In genomic region chr19:37114001-37114400, GRCh38 we compare ENCODE assay signal across 16 cellular contexts. TPM values are rescaled to one million over a fixed set of nuclear protein-coding genes. Genes with fewer than 3 reads are reported as not detected.
DNase-seq lines count a peak whose midpoint lies in the region; ATAC-seq and TF ChIP-seq lines count a peak whose summit lies in the region.
"Had no signal": no experiment of that assay in that cellular context is flagged by ENCODE, and none has a peak within 500 bp of the region (broad histone marks: within the 10 kb centered on the region; RNA-seq: fewer than 3 reads in every experiment).

No MANE protein-coding gene starts in this region.

- ATAC-seq in naive thymus-derived CD4-positive, alpha-beta T cell: no peak
- ATAC-seq: heart left ventricle, left lung had no signal

- H2AFZ ChIP-seq in KMS-11 (ENCODE audit: low read depth): no peak overlapping the region

- TF ChIP-seq CTCF in DOHH2 (IDR thresholded peaks at IDR 0.05; ENCODE audit: low read depth, low read length, poor library complexity, severe bottlenecking): peak; percentile 71
- peak; percentile 58 for TF ChIP-seq CTCF in KMS-11 (conservative IDR thresholded peaks at IDR 0.05; ENCODE audit: low read depth, low read length)
- TF ChIP-seq CTCF in brain microvascular endothelial cell (IDR thresholded peaks at IDR 0.05; ENCODE audit: low read depth, low read length, missing control alignments): peak; percentile 34

- no peaks in the 10 kb centered on the region for H3K9me3 ChIP-seq in DOHH2 (ENCODE audit: control insufficient read depth, insufficient read depth, low read length)
- H3K9me3 ChIP-seq in naive thymus-derived CD4-positive, alpha-beta T cell (ENCODE audit: control insufficient read depth in 2 of 3, low read length in 3 of 3): peaks cover 0 to 65% (median 33%) of the 10 kb centered on the region in 3 experiments

- H3K27me3 Mint-ChIP-seq in naive thymus-derived CD4-positive, alpha-beta T cell: no peaks in the 10 kb centered on the region

- H3K27me3 ChIP-seq in DOHH2 (ENCODE audit: control insufficient read depth, low read length) (no peaks in the 10 kb centered on the region), KMS-11 (ENCODE audit: insufficient read depth, low read depth) (no peaks in the 10 kb centered on the region), brain microvascular endothelial cell (replicated peaks) (no peaks in the 10 kb centered on the region)
- H3K27me3 ChIP-seq in naive thymus-derived CD4-positive, alpha-beta T cell (ENCODE audit: control insufficient read depth in 2 of 2, insufficient read depth in 2 of 2, low read length in 2 of 2): no peaks in the 10 kb centered on the region
- H3K27me3 ChIP-seq: heart left ventricle, left lung, sigmoid colon had no signal

- no peak overlapping the region for H3K4me2 ChIP-seq in DOHH2 (ENCODE audit: low read length)
- H3K4me2 ChIP-seq in KMS-11: no peak overlapping the region

- H3K9me2 ChIP-seq in DOHH2 (replicated peaks; ENCODE audit: control insufficient read depth, low read length): no peaks in the 10 kb centered on the region

- peak overlapping the region in 1 of 10 donors; percentile 21 for H3K4me3 Mint-ChIP-seq in naive thymus-derived CD4-positive, alpha-beta T cell
- H3K4me3 Mint-ChIP-seq: nephron progenitor cell; T-helper 2 cell treated with Interferon-gamma antibody and Interleukin-4, amounts not matched to agents 5 μg/mL and 100 μg/mL, for 36 hours had no signal

- H3K27ac ChIP-seq in DOHH2 (ENCODE audit: low read depth, low read length): no peak overlapping the region
- H3K27ac ChIP-seq in KMS-11: no peak overlapping the region
- no peak overlapping the region for H3K27ac ChIP-seq in brain microvascular endothelial cell
- H3K27ac ChIP-seq in naive thymus-derived CD4-positive, alpha-beta T cell (ENCODE audit: low read depth, low read length): no peak overlapping the region
- H3K27ac ChIP-seq: heart left ventricle, left lung, sigmoid colon had no signal

- H3K4me1 ChIP-seq in DOHH2 (ENCODE audit: control insufficient read depth, low read length) (no peaks in the 10 kb centered on the region), KMS-11 (ENCODE audit: low read depth, poor library complexity, severe bottlenecking) (no peaks in the 10 kb centered on the region)
- H3K4me1 ChIP-seq in naive thymus-derived CD4-positive, alpha-beta T cell (ENCODE audit: control insufficient read depth in 2 of 2, insufficient read depth in 2 of 2, low read length in 2 of 2): no peaks in the 10 kb centered on the region
- H3K4me1 ChIP-seq: heart left ventricle, left lung, sigmoid colon had no signal

- H3K4me1 Mint-ChIP-seq in naive thymus-derived CD4-positive, alpha-beta T cell: peaks cover 0 to 4% (median 0%) of the 10 kb centered on the region in 7 donors
- H3K4me1 Mint-ChIP-seq: nephron progenitor cell had no signal

- in situ Hi-C loops in brain microvascular endothelial cell (cut with HindIII; ENCODE audit: low pct_ligation_motif_present, low sequenced_read_pairs): no loop called here

- H3F3A ChIP-seq in DOHH2 (ENCODE audit: control insufficient read depth, insufficient read depth): no peaks in the 10 kb centered on the region

- POLR2A ChIA-PET in naive thymus-derived CD4-positive, alpha-beta T cell (lab: Charles Lee): no interaction called here

- intact Hi-C loops in naive thymus-derived CD4-positive, alpha-beta T cell (cut with micrococcal nuclease): no loop called here

- peaks cover 9 to 95% (median 80%) of the 10 kb centered on the region in 11 donors for H3K9me3 Mint-ChIP-seq in naive thymus-derived CD4-positive, alpha-beta T cell

- CTCF ChIA-PET in naive thymus-derived CD4-positive, alpha-beta T cell (lab: Charles Lee): no interaction called here

- no peak overlapping the region for H3K27ac Mint-ChIP-seq in naive thymus-derived CD4-positive, alpha-beta T cell
- H3K27ac Mint-ChIP-seq: nephron progenitor cell; T-helper 2 cell treated with Interferon-gamma antibody and Interleukin-4, amounts not matched to agents 5 μg/mL and 100 μg/mL, for 36 hours had no signal

- no peak overlapping the region for H3K4me3 ChIP-seq in DOHH2 (ENCODE audit: low read length)
- H3K4me3 ChIP-seq in KMS-11 (IDR thresholded peaks at IDR 0.05; ENCODE audit: insufficient read depth, low read depth, low read length): no peak overlapping the region
- H3K4me3 ChIP-seq in brain microvascular endothelial cell (ENCODE audit: low read depth, low read length): no peak overlapping the region
- H3K4me3 ChIP-seq in naive thymus-derived CD4-positive, alpha-beta T cell (ENCODE audit: low read length): peak overlapping the region; percentile 0
- H3K4me3 ChIP-seq: heart left ventricle, left lung, sigmoid colon had no signal

- no peak overlapping the region for H3K9ac ChIP-seq in KMS-11

- no peaks in the 10 kb centered on the region for H3K79me2 ChIP-seq in DOHH2 (ENCODE audit: control insufficient read depth, low read length)
- H3K79me2 ChIP-seq in KMS-11 (ENCODE audit: insufficient read depth, low read depth): no peaks in the 10 kb centered on the region

- H3K36me3 ChIP-seq in DOHH2 (ENCODE audit: control insufficient read depth, low read length): no peaks in the 10 kb centered on the region
- no peaks in the 10 kb centered on the region for H3K36me3 ChIP-seq in KMS-11 (ENCODE audit: insufficient read depth)
- peaks cover 2% of the 10 kb centered on the region for H3K36me3 ChIP-seq in brain microvascular endothelial cell (replicated peaks)
- peaks cover 0 to 62% (median 24%) of the 10 kb centered on the region in 3 experiments for H3K36me3 ChIP-seq in naive thymus-derived CD4-positive, alpha-beta T cell (ENCODE audit: control insufficient read depth in 2 of 3, insufficient read depth in 3 of 3, low read length in 3 of 3)

- H4K20me1 ChIP-seq in DOHH2 (ENCODE audit: control insufficient read depth, insufficient read depth, low read depth, low read length) (no peaks in the 10 kb centered on the region), KMS-11 (ENCODE audit: insufficient read depth) (no peaks in the 10 kb centered on the region)

- no peak for DNase-seq in brain microvascular endothelial cell
- no peak for DNase-seq in naive thymus-derived CD4-positive, alpha-beta T cell
- no peak for DNase-seq in stimulated activated naive CD4-positive, alpha-beta T cell (lab: John Stamatoyannopoulos, UW)
- no peak for DNase-seq in T-helper 2 cell
- no peak for DNase-seq in T1000 (lab: John Stamatoyannopoulos, UW)
- DNase-seq: activated gamma-delta T cell treated with Interleukin-2 at 50 U/mL for 16 hours, COR-L47, GOT3, heart left ventricle, left lung, NCI-H1092 treated with DMSO at 0.1 percent for 48 hours, nephron progenitor cell, sigmoid colon had no signal

- H3K36me3 Mint-ChIP-seq in naive thymus-derived CD4-positive, alpha-beta T cell: peaks cover 38 to 76% (median 71%) of the 10 kb centered on the region in 5 donors

RNA-seq across cellular contexts. Expression of gene ZNF420, which starts 35.8 kb away (rescaled TPM):
- 10 to 100 TPM; 10.8 to 34.9 (median 15.9) TPM for total RNA-seq in naive thymus-derived CD4-positive, alpha-beta T cell
- polyA plus RNA-seq in naive thymus-derived CD4-positive, alpha-beta T cell: 10 to 100 TPM; 22.8 to 34.2 TPM

RNA-seq across cellular contexts. Expression of gene ZNF585A, which starts 58.5 kb away (rescaled TPM):
- 10 to 100 TPM in 2 of 5 experiments, 1 to 10 TPM in 3; 3.5 to 24.3 (median 7.2) TPM for total RNA-seq in naive thymus-derived CD4-positive, alpha-beta T cell
- polyA plus RNA-seq in naive thymus-derived CD4-positive, alpha-beta T cell: 10 to 100 TPM; 35.8 to 56.8 TPM
